Comparison of ENCODE assay signal across 8 cellular contexts in the genomic region with DNA sequence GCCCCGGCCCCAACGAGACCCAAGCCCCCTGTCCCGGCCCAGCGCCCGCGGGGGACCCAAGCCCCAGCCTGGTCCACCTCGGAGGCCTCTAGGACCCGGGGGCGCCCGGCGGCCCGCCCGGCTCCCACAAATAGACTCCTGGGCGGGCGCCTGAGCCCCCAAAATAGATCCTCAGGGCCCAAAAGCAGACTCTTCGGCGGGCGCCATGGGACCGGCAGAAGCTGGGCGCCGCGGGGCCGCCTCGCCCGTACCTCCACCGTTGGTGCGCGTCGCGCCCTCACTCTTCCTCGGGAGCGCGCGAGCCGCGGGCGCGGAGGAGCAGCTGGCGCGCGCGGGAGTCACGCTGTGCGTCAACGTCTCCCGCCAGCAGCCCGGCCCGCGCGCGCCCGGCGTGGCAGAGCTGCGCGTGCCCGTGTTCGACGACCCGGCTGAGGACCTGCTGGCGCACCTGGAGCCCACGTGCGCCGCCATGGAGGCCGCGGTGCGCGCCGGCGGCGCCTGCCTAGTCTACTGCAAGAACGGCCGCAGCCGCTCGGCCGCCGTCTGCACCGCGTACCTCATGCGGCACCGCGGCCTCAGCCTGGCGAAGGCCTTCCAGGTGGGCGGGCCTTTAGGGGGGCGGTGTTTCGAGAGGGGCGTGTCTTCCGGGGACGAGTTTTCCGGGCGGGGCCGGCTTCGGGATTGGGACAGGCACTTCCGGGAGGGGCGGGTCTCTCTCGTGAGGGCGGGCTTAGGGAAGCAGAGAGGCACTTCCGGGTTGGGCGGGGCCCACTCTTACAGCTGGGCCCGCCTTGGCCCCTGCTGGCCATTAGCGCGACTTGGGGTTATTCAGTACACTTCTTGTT. TPM values are rescaled to one million over a fixed set of nuclear protein-coding genes. Genes with fewer than 3 reads are reported as not detected.
DNase-seq lines count a peak whose midpoint lies in the region; ATAC-seq lines count a peak whose summit lies in the region.

No MANE protein-coding gene starts in this region.

- H3K4me3 ChIP-seq in mesenchymal stem cell (ENCODE audit: insufficient read depth in 1 of 2, low read depth in 1 of 2, low read length in 2 of 2), result peak overlapping the region; percentile 79 to 86

- peak overlapping the region; percentile 92 for H3K9ac ChIP-seq in mesenchymal stem cell (ENCODE audit: low read length)

- DNase-seq in COLO668 (lab: John Stamatoyannopoulos, UW; ENCODE audit: unreplicated experiment), result peak; percentile 98
- DNase-seq in HS-5 (ENCODE audit: low read depth), result peak; percentile 95
- DNase-seq in NK-92 (lab: John Stamatoyannopoulos, UW; ENCODE audit: unreplicated experiment), result peak; percentile 91
- peak; percentile 100 for DNase-seq in activated CD8-positive, alpha-beta memory T cell treated with anti-CD3 and anti-CD28 coated beads for 24 hours
- peak; percentile 99 for DNase-seq in effector CD8-positive, alpha-beta T cell (lab: John Stamatoyannopoulos, UW)
- DNase-seq in mesenchymal stem cell, result peak; percentile 98
- DNase-seq in stimulated activated CD8-positive, alpha-beta memory T cell treated with anti-CD3 and anti-CD28 coated beads, Interleukin-12 subunit alpha, Interleukin-12 subunit beta, amount 100 ng/mL, for 24 hours (ENCODE audit: extremely low read depth), result peak; percentile 99

- peak overlapping the region; percentile 88 for H2BK120ac ChIP-seq in mesenchymal stem cell (ENCODE audit: low read depth, low read length)

- no peak overlapping the region for H2AK5ac ChIP-seq in mesenchymal stem cell (ENCODE audit: low read length, severe bottlenecking)

- peak overlapping the region in 1 of 2 experiments; percentile 94 for H3K23ac ChIP-seq in mesenchymal stem cell (ENCODE audit: low read length in 2 of 2)

- H2AFZ ChIP-seq in mesenchymal stem cell (ENCODE audit: low read depth, low read length), result peak overlapping the region; percentile 55

- H3K79me1 ChIP-seq in mesenchymal stem cell (replicated peaks; ENCODE audit: low read length, poor library complexity, severe bottlenecking), result peaks cover 42% of the 10 kb centered on the region

- peak overlapping the region; percentile 91 for H3K27ac ChIP-seq in mesenchymal stem cell (ENCODE audit: low read length, poor library complexity, severe bottlenecking)

- peaks cover 14 to 20% of the 10 kb centered on the region in 2 experiments for H3K36me3 ChIP-seq in mesenchymal stem cell (ENCODE audit: control insufficient read depth in 1 of 2, insufficient read depth in 2 of 2, low read depth in 1 of 2, low read length in 2 of 2)

- WGBS in mesenchymal stem cell, result under 1% methylated on average over 91 of the region's 101 CpGs

- H3K4me1 ChIP-seq in mesenchymal stem cell (ENCODE audit: control insufficient read depth, insufficient read depth, low read depth, low read length), result peaks cover 38% of the 10 kb centered on the region

- peak overlapping the region; percentile 68 to 98 for H3K14ac ChIP-seq in mesenchymal stem cell (ENCODE audit: low read length in 2 of 2)

- peak overlapping the region; percentile 91 for H3K4me2 ChIP-seq in mesenchymal stem cell (ENCODE audit: low read length, poor library complexity, severe bottlenecking)

- H4K8ac ChIP-seq in mesenchymal stem cell (ENCODE audit: low read length), result peak overlapping the region; percentile 94

- peak overlapping the region in 1 of 2 experiments; percentile 75 for H2BK12ac ChIP-seq in mesenchymal stem cell (ENCODE audit: low read length in 2 of 2)

- H3K4ac ChIP-seq in mesenchymal stem cell (ENCODE audit: low read depth in 1 of 2, low read length in 2 of 2), result peak overlapping the region; percentile 86 to 87

- ATAC-seq in GM19468 (IDR thresholded peaks at IDR 0.05; ENCODE audit: extremely low read depth, unreplicated experiment), result peak; percentile 41

- H3K27me3 ChIP-seq in mesenchymal stem cell (ENCODE audit: control insufficient read depth in 1 of 2, insufficient read depth in 1 of 2, low read length in 2 of 2), result no peaks in the 10 kb centered on the region

- peak overlapping the region; percentile 92 for H2BK5ac ChIP-seq in mesenchymal stem cell (ENCODE audit: low read depth, low read length, poor library complexity, severe bottlenecking)

- peak overlapping the region; percentile 76 for H2BK15ac ChIP-seq in mesenchymal stem cell (ENCODE audit: low read depth, poor library complexity, severe bottlenecking)

- H3K9me3 ChIP-seq in mesenchymal stem cell (ENCODE audit: control insufficient read depth, low read length), result no peaks in the 10 kb centered on the region

- H4K91ac ChIP-seq in mesenchymal stem cell (ENCODE audit: low read length), result peak overlapping the region; percentile 89

- peak overlapping the region; percentile 96 to 98 for H3K18ac ChIP-seq in mesenchymal stem cell (ENCODE audit: low read depth in 1 of 2, low read length in 2 of 2)

RNA-seq across cellular contexts. Expression of a gene that starts 0.5 kb away (rescaled TPM):
- 3.5 TPM for polyA plus RNA-seq in mesenchymal stem cell (2013, experiment 1 of 2)
- polyA plus RNA-seq in mesenchymal stem cell (2013, experiment 2 of 2), result 4.1 TPM

RNA-seq across cellular contexts. Expression of a gene that starts 2.9 kb away (rescaled TPM):
- polyA plus RNA-seq in mesenchymal stem cell (2013, experiment 1 of 2), result 3.6 TPM
- polyA plus RNA-seq in mesenchymal stem cell (2013, experiment 2 of 2), result 2.7 TPM

RNA-seq across cellular contexts. Expression of a gene that starts 7.6 kb away (rescaled TPM):
- polyA plus RNA-seq in mesenchymal stem cell (2013, experiment 1 of 2), result 42.6 TPM
- polyA plus RNA-seq in mesenchymal stem cell (2013, experiment 2 of 2), result 43.8 TPM

RNA-seq across cellular contexts. Expression of a gene that starts 25.8 kb away (rescaled TPM):
- polyA plus RNA-seq in mesenchymal stem cell (2013, experiment 1 of 2), result 8.9 TPM
- polyA plus RNA-seq in mesenchymal stem cell (2013, experiment 2 of 2), result 8.8 TPM

Comparison
In these comparisons a context has a peak if more than half of its experiments do, and no peak if none do; other contexts are left out.
1. Peak in every context shown above with its lines: DNase-seq, ATAC-seq, H3K4me3 ChIP-seq and H3K27ac ChIP-seq.